Comparison of ENCODE assay signal across 2 cellular contexts in genomic region chr13:45607931-45608330, GRCh38.
TF ChIP-seq lines count a peak whose summit lies in the region.

No MANE protein-coding gene starts in this region.

TF ChIP-seq in HepG2, 621 proteins besides CTCF, POLR2A, EP300 and RAD21 (continued from another document):
- TF ChIP-seq CEBPB (IDR thresholded peaks at IDR 0.05; ENCODE audit: borderline replicate concordance, low read depth, low read length): 0 out of 2 replicates have a peak, but pooled peaks have one; percentile 9

TF ChIP-seq in GM23338, 12 proteins besides CTCF, POLR2A, EP300 and RAD21 (continued from another document):
- TF ChIP-seq ETS1 (IDR thresholded peaks at IDR 0.05): no peak
- no peak for TF ChIP-seq ZNF114 (CRISPR knock-in tag; IDR thresholded peaks at IDR 0.05)
- TF ChIP-seq, protein P1, sequence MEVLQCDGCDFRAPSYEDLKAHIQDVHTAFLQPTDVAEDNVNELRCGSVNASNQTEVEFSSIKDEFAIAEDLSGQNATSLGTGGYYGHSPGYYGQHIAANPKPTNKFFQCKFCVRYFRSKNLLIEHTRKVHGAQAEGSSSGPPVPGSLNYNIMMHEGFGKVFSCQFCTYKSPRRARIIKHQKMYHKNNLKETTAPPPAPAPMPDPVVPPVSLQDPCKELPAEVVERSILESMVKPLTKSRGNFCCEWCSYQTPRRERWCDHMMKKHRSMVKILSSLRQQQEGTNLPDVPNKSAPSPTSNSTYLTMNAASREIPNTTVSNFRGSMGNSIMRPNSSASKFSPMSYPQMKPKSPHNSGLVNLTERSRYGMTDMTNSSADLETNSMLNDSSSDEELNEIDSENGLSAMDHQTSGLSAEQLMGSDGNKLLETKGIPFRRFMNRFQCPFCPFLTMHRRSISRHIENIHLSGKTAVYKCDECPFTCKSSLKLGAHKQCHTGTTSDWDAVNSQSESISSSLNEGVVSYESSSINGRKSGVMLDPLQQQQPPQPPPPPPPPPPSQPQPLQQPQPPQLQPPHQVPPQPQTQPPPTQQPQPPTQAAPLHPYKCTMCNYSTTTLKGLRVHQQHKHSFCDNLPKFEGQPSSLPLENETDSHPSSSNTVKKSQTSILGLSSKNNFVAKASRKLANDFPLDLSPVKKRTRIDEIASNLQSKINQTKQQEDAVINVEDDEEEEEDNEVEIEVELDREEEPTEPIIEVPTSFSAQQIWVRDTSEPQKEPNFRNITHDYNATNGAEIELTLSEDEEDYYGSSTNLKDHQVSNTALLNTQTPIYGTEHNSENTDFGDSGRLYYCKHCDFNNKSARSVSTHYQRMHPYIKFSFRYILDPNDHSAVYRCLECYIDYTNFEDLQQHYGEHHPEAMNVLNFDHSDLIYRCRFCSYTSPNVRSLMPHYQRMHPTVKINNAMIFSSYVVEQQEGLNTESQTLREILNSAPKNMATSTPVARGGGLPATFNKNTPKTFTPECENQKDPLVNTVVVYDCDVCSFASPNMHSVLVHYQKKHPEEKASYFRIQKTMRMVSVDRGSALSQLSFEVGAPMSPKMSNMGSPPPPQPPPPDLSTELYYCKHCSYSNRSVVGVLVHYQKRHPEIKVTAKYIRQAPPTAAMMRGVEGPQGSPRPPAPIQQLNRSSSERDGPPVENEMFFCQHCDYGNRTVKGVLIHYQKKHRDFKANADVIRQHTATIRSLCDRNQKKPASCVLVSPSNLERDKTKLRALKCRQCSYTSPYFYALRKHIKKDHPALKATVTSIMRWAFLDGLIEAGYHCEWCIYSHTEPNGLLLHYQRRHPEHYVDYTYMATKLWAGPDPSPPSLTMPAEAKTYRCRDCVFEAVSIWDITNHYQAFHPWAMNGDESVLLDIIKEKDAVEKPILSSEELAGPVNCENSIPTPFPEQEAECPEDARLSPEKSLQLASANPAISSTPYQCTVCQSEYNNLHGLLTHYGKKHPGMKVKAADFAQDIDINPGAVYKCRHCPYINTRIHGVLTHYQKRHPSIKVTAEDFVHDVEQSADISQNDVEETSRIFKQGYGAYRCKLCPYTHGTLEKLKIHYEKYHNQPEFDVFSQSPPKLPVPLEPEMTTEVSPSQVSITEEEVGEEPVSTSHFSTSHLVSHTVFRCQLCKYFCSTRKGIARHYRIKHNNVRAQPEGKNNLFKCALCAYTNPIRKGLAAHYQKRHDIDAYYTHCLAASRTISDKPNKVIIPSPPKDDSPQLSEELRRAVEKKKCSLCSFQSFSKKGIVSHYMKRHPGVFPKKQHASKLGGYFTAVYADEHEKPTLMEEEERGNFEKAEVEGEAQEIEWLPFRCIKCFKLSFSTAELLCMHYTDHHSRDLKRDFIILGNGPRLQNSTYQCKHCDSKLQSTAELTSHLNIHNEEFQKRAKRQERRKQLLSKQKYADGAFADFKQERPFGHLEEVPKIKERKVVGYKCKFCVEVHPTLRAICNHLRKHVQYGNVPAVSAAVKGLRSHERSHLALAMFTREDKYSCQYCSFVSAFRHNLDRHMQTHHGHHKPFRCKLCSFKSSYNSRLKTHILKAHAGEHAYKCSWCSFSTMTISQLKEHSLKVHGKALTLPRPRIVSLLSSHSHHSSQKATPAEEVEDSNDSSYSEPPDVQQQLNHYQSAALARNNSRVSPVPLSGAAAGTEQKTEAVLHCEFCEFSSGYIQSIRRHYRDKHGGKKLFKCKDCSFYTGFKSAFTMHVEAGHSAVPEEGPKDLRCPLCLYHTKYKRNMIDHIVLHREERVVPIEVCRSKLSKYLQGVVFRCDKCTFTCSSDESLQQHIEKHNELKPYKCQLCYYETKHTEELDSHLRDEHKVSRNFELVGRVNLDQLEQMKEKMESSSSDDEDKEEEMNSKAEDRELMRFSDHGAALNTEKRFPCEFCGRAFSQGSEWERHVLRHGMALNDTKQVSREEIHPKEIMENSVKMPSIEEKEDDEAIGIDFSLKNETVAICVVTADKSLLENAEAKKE (CRISPR knock-in tag; IDR thresholded peaks at IDR 0.05): no peak
